27 cellular contexts compared by ENCODE assay signal in genomic region chr3:123832712-123833397, GRCh38. TPM values are rescaled to one million over a fixed set of nuclear protein-coding genes. Genes with fewer than 3 reads are reported as not detected.
"Had no signal": no experiment of that assay in that cellular context is flagged by ENCODE, and none has a peak within 500 bp of the region (broad histone marks: within the 10 kb centered on the region; RNA-seq: fewer than 3 reads in every experiment).

No MANE protein-coding gene starts in this region.

- H3K27me3 ChIP-seq: foreskin keratinocyte, right lobe of liver, testis had no signal

- H3K27ac ChIP-seq: adrenal gland, foreskin keratinocyte, right lobe of liver, testis had no signal

- H3K4me3 Mint-ChIP-seq: activated naive CD8-positive, alpha-beta T cell; activated T-cell treated with anti-CD3 and anti-CD28 coated beads, Interleukin-2, amount 50 U/mL, for 4 hours; dendritic cell treated with granulocyte-macrophage colony-stimulating factor and Interleukin-4, amounts not matched to agents 40 ng/mL and 50 ng/mL, for 4 days; naive B cell; neural crest cell; stimulated activated naive B cell treated with anti-CD40 and anti-IgM and Interleukin-4, amounts not matched to agents 10 μg/mL and 1 μg/mL and 100 μg/mL, for 72 hours; T-helper 17 cell; type B pancreatic cell had no signal

- FAIRE-seq: small intestine had no signal

- H3K27me3 Mint-ChIP-seq: dendritic cell treated with granulocyte-macrophage colony-stimulating factor and Interleukin-4, amounts not matched to agents 40 ng/mL and 50 ng/mL, for 4 days; naive B cell; stimulated activated naive B cell treated with anti-CD40 and anti-IgM and Interleukin-4, amounts not matched to agents 10 μg/mL and 1 μg/mL and 100 μg/mL, for 72 hours; type B pancreatic cell had no signal

- H3K4me1 Mint-ChIP-seq: naive B cell; neural crest cell; stimulated activated naive B cell treated with anti-CD40 and anti-IgM and Interleukin-4, amounts not matched to agents 10 μg/mL and 1 μg/mL and 100 μg/mL, for 72 hours; T-helper 17 cell had no signal

- H3K9me3 ChIP-seq: testis had no signal

- H3K4me1 ChIP-seq: adrenal gland, right lobe of liver, testis had no signal

- ATAC-seq: activated T-cell treated with anti-CD3 and anti-CD28 coated beads, Interleukin-2, amount 50 U/mL, for 4 hours; foreskin keratinocyte; left colon; mucosa of descending colon; right lobe of liver; stimulated activated naive B cell treated with anti-CD40 and anti-IgM and Interleukin-4, amounts not matched to agents 10 μg/mL and 1 μg/mL and 100 μg/mL, for 72 hours; T-helper 17 cell had no signal

- H3K4me3 ChIP-seq: adrenal gland, mucosa of descending colon, right lobe of liver, testis had no signal

- H3K36me3 ChIP-seq: adrenal gland, right lobe of liver had no signal

- H3K27ac Mint-ChIP-seq: activated naive CD8-positive, alpha-beta T cell; activated T-helper 2 cell treated with anti-CD3 and anti-CD28 coated beads, Interferon-gamma antibody, Interleukin-2, Interleukin-4, amounts not matched to agents 10 μg/mL and 5 μg/mL and 100 μg/mL, durations not matched to agents 14 hours and 24 hours and 36 hours; dendritic cell treated with granulocyte-macrophage colony-stimulating factor and Interleukin-4, amounts not matched to agents 40 ng/mL and 50 ng/mL, for 4 days; stimulated activated naive B cell treated with anti-CD40 and anti-IgM and Interleukin-4, amounts not matched to agents 10 μg/mL and 1 μg/mL and 100 μg/mL, for 72 hours; T-helper 17 cell; type B pancreatic cell had no signal

- DNase-seq: activated CD4-positive, alpha-beta T cell treated with anti-CD3 and anti-CD28 coated beads for 4 hours; activated CD4-positive, alpha-beta T cell treated with anti-CD3 and anti-CD28 coated beads, Interleukin-2, amount 50 U/mL, for 48 hours; activated CD4-positive, CD25-positive, alpha-beta regulatory T cell; activated CD8-positive, alpha-beta memory T cell treated with anti-CD3 and anti-CD28 coated beads, Interleukin-2, amount 50 U/mL, for 48 hours; activated naive CD4-positive, alpha-beta T cell; activated T-cell treated with anti-CD3 and anti-CD28 coated beads, Interleukin-2, amount 50 U/mL, for 4 hours; adrenal gland; effector CD4-positive, alpha-beta T cell; erythroblast; left colon; mesendoderm; mucosa of descending colon; naive B cell; occipital lobe; right lobe of liver; small intestine; stimulated activated CD4-positive, alpha-beta T cell treated with anti-CD3 and anti-CD28 coated beads, Interleukin-2, amount 100 ng/mL, for 24 hours; stimulated activated naive B cell treated with anti-CD40 and anti-IgM and Interleukin-4, amounts not matched to agents 10 μg/mL and 1 μg/mL and 100 μg/mL, for 72 hours; T-helper 17 cell; testis had no signal

- H3K36me3 Mint-ChIP-seq: activated naive CD8-positive, alpha-beta T cell; stimulated activated naive B cell treated with anti-CD40 and anti-IgM and Interleukin-4, amounts not matched to agents 10 μg/mL and 1 μg/mL and 100 μg/mL, for 72 hours had no signal

RNA-seq across cellular contexts. Expression of gene MYLK, which starts 51.3 kb away (rescaled TPM):
- total RNA-seq: activated CD8-positive, alpha-beta memory T cell treated with anti-CD3 and anti-CD28 coated beads for 36 hours had no signal
